In genomic region chr2:181626671-181627070, GRCh38 we compare ENCODE assay signal across 19 cellular contexts. TPM values are rescaled to one million over a fixed set of nuclear protein-coding genes. Genes with fewer than 3 reads are reported as not detected.
DNase-seq lines count a peak whose midpoint lies in the region; TF ChIP-seq lines count a peak whose summit lies in the region.
"Had no signal": no experiment of that assay in that cellular context is flagged by ENCODE, and none has a peak within 500 bp of the region (broad histone marks: within the 10 kb centered on the region; RNA-seq: fewer than 3 reads in every experiment).

No MANE protein-coding gene starts in this region.

- H3K79me2 ChIP-seq in mammary epithelial cell (ENCODE audit: insufficient read depth, low read length) (no peaks in the 10 kb centered on the region), Karpas-422 (ENCODE audit: low read length) (no peaks in the 10 kb centered on the region)

- POLR2A ChIA-PET in MCF 10A (lab: Yijun Ruan, JAX), result no interaction called here
- POLR2A ChIA-PET in GM10248 (lab: Yijun Ruan, JAX), result no interaction called here

- H3K4me3 ChIP-seq in mammary epithelial cell (replicated peaks in 1 of 3; ENCODE audit: insufficient read depth in 1 of 3, low read depth in 2 of 3, low read length in 3 of 3), result no peak overlapping the region
- no peak overlapping the region for H3K4me3 ChIP-seq in Karpas-422 (ENCODE audit: low read length)
- no peak overlapping the region for H3K4me3 ChIP-seq in skeletal muscle cell (ENCODE audit: low read depth, low read length)
- H3K4me3 ChIP-seq: K562 had no signal

- no peaks in the 10 kb centered on the region for H3K9me3 ChIP-seq in mammary epithelial cell (replicated peaks; ENCODE audit: insufficient read depth, low read length)
- H3K9me3 ChIP-seq in Karpas-422 (ENCODE audit: low read length), result no peaks in the 10 kb centered on the region

- no peak overlapping the region for H3K27ac Mint-ChIP-seq in MCF 10A (ENCODE audit: low read depth, unreplicated experiment)
- H3K27ac Mint-ChIP-seq: CD8-positive, alpha-beta memory T cell had no signal

- H3K27ac ChIP-seq in mammary epithelial cell (ENCODE audit: insufficient read depth, low read depth, low read length) (no peak overlapping the region), Karpas-422 (ENCODE audit: low read length) (peak overlapping the region; percentile 8; the same call in 1 of the 2 replicates)
- H3K27ac ChIP-seq: C4-2B had no signal

- H3K9me3 Mint-ChIP-seq in MCF 10A (ENCODE audit: unreplicated experiment), result no peaks in the 10 kb centered on the region

- in situ Hi-C loops in mammary epithelial cell (cut with MboI; ENCODE audit: low sequenced_read_pairs in 2 of 2), result no loop called here

- H3K9me2 ChIP-seq in Karpas-422 (replicated peaks; ENCODE audit: insufficient read depth, low read length), result no peaks in the 10 kb centered on the region

- intact Hi-C loops in MCF 10A (cut with micrococcal nuclease), result no loop called here
- intact Hi-C loops in mammary epithelial cell (cut with micrococcal nuclease), result no loop called here

- H3K4me1 ChIP-seq in mammary epithelial cell (ENCODE audit: insufficient read depth, low read length) (no peaks in the 10 kb centered on the region), Karpas-422 (ENCODE audit: low read length) (peaks cover 78% of the 10 kb centered on the region)

- DNase-seq in MCF 10A (ENCODE audit: unreplicated experiment) (peak; percentile 12), mammary epithelial cell (no peak), Karpas-422 (no peak), cerebellar cortex (ENCODE audit: low spot score) (peak; percentile 73), skeletal muscle cell (ENCODE audit: low read depth) (peak; percentile 14), NCI-H1105 (lab: John Stamatoyannopoulos, UW) (no peak), NCI-H748 treated with DMSO at 0.1 percent for 48 hours (lab: John Stamatoyannopoulos, UW) (no peak), GM10248 (ENCODE audit: extremely low spot score) (no peak)
- DNase-seq: Calu3; CD8-positive, alpha-beta memory T cell; DMS79 treated with DMSO at 0.1 percent for 48 hours; H7; MV-4-11; NCI-H1694; NCI-H2081 treated with DMSO at 0.1 percent for 48 hours; NCI-H2171 treated with DMSO at 0.1 percent for 48 hours; NCI-H526 had no signal

- H3K4me1 Mint-ChIP-seq in MCF 10A (ENCODE audit: insufficient read depth, unreplicated experiment), result no peaks in the 10 kb centered on the region
- H3K4me1 Mint-ChIP-seq: CD8-positive, alpha-beta memory T cell had no signal

- H3K9ac ChIP-seq in mammary epithelial cell (ENCODE audit: insufficient read depth, low read length) (no peak overlapping the region), Karpas-422 (ENCODE audit: low read length) (no peak overlapping the region)

- no peak overlapping the region for H3K4me3 Mint-ChIP-seq in MCF 10A (ENCODE audit: unreplicated experiment)
- H3K4me3 Mint-ChIP-seq: CD8-positive, alpha-beta memory T cell had no signal

- no peaks in the 10 kb centered on the region for H3K36me3 Mint-ChIP-seq in MCF 10A (ENCODE audit: insufficient read depth, unreplicated experiment)
- H3K36me3 Mint-ChIP-seq: CD8-positive, alpha-beta memory T cell had no signal

- dilution Hi-C loops in mammary epithelial cell (cut with HindIII; ENCODE audit: low sequenced_read_pairs), result loop anchor here (5.0 kb wide), 1 partner anchor 39 kb away; no protein-coding TSS in a partner anchor

- TF ChIP-seq CTCF in MCF 10A (IDR thresholded peaks at IDR 0.05; ENCODE audit: unreplicated experiment), result no peak
- TF ChIP-seq CTCF in mammary epithelial cell (conservative IDR thresholded peaks at IDR 0.05 in 1 of 2, IDR thresholded peaks at IDR 0.05 in 1 of 2; ENCODE audit: extremely low read depth in 1 of 2, insufficient read depth in 1 of 2, low read depth in 1 of 2, low read length in 2 of 2), result no peak
- no peak for TF ChIP-seq CTCF in GM10248 (IDR thresholded peaks at IDR 0.05; ENCODE audit: control extremely low read depth, extremely low read depth, low read depth, missing control alignments)

- peaks cover 6% of the 10 kb centered on the region for H3K27me3 ChIP-seq in mammary epithelial cell (ENCODE audit: insufficient read depth, low read length)
- no peaks in the 10 kb centered on the region for H3K27me3 ChIP-seq in Karpas-422 (ENCODE audit: low read length)

- CTCF ChIA-PET in MCF 10A (lab: Yijun Ruan, JAX), result interaction anchor here (1.1 kb wide), 1 partner anchor 53 kb away, joined by 4 read pairs; no protein-coding TSS in a partner anchor
- CTCF ChIA-PET in mammary epithelial cell (lab: Charles Lee; ENCODE audit: low non-redundant PET), result no interaction called here
- CTCF ChIA-PET in GM10248 (lab: Yijun Ruan, JAX), result interaction anchor here (1.0 kb wide), 1 partner anchor 15 kb away, joined by 3 read pairs; no protein-coding TSS in a partner anchor

- no peaks in the 10 kb centered on the region for H3K27me3 Mint-ChIP-seq in MCF 10A (ENCODE audit: insufficient read depth, unreplicated experiment)

- H4K20me1 ChIP-seq in mammary epithelial cell (ENCODE audit: insufficient read depth, low read length) (no peaks in the 10 kb centered on the region), Karpas-422 (ENCODE audit: insufficient read depth, low read depth, low read length) (no peaks in the 10 kb centered on the region)

- H3K4me2 ChIP-seq in mammary epithelial cell (ENCODE audit: insufficient read depth, low read depth, low read length) (no peak overlapping the region), Karpas-422 (ENCODE audit: low read depth, low read length, poor library complexity, severe bottlenecking) (no peak overlapping the region)

- H2AFZ ChIP-seq in mammary epithelial cell (ENCODE audit: low read depth, low read length) (no peak overlapping the region), Karpas-422 (ENCODE audit: low read length) (no peak overlapping the region)

- BruUV-seq in MCF 10A (replicated peaks; lab: Mats Ljungman, UMichigan) (no TSS peak), mammary epithelial cell (replicated peaks; lab: Mats Ljungman, UMichigan) (no TSS peak)

- H3K36me3 ChIP-seq in mammary epithelial cell (ENCODE audit: insufficient read depth, low read length) (no peaks in the 10 kb centered on the region), Karpas-422 (ENCODE audit: insufficient read depth, low read length) (no peaks in the 10 kb centered on the region)

RNA-seq across cellular contexts. Expression of gene CERKL, which starts 30.2 kb away (rescaled TPM):
- 0.23 TPM in 1 of 2 replicates, not detected in the other for total RNA-seq in MCF 10A (2022)
- total RNA-seq in mammary epithelial cell, result 1 to 10 TPM in 1 of 2 donors, not detected in 1; 2.0 TPM
- 0.06 TPM for polyA plus RNA-seq in mammary epithelial cell
- not detected for polyA minus RNA-seq in mammary epithelial cell
- total RNA-seq in Karpas-422 (2014; rRNA removed; shearing (Covaris generic); ENCODE audit: low replicate concordance), result 15.4 and 24.4 TPM in 2 replicates
- total RNA-seq: CD8-positive, alpha-beta memory T cell; K562 had no signal

RNA-seq across cellular contexts. Expression of gene NEUROD1, which starts 53.6 kb away (rescaled TPM):
- total RNA-seq in MCF 10A (2022), result not detected in 2 replicates
- total RNA-seq in mammary epithelial cell, result not detected
- not detected for polyA plus RNA-seq in mammary epithelial cell
- not detected for polyA minus RNA-seq in mammary epithelial cell
- total RNA-seq in Karpas-422 (2014; rRNA removed; shearing (Covaris generic); ENCODE audit: low replicate concordance), result not detected in 2 replicates
- total RNA-seq: Calu3; CD8-positive, alpha-beta memory T cell; H7; K562 had no signal
- polyA plus RNA-seq: CD8-positive, alpha-beta memory T cell; K562 had no signal

Comparison
In these comparisons a context has a peak if more than half of its experiments do, and no peak if none do; other contexts are left out.
1. DNase-seq: peak in MCF 10A (single experiment), cerebellar cortex (single experiment) and skeletal muscle cell (single experiment); none in mammary epithelial cell (single experiment), Karpas-422 (single experiment), NCI-H1105 (single experiment), NCI-H748 treated with DMSO at 0.1 percent for 48 hours (single experiment) and GM10248 (single experiment).